Comparison of ENCODE assay signal across 34 cellular contexts in genomic region chr10:126630225-126630624, GRCh38. TPM values are rescaled to one million over a fixed set of nuclear protein-coding genes. Genes with fewer than 3 reads are reported as not detected.
"Had no signal": no experiment of that assay in that cellular context is flagged by ENCODE, and none has a peak within 500 bp of the region (broad histone marks: within the 10 kb centered on the region; RNA-seq: fewer than 3 reads in every experiment).

No MANE protein-coding gene starts in this region.

- H3K27ac ChIP-seq: neutrophil, pancreas, psoas muscle, right lobe of liver, skin epidermis, spleen, stomach, suprapubic skin, thoracic aorta, thyroid gland, tibial nerve, upper lobe of right lung, uterus had no signal

- H3K27me3 ChIP-seq: neutrophil, pancreas, right lobe of liver, spleen, stomach, thyroid gland, tibial nerve, upper lobe of right lung, uterus had no signal

- H3K9me3 ChIP-seq: neutrophil, pancreas, psoas muscle, right lobe of liver, spleen, stomach, suprapubic skin, thoracic aorta, thyroid gland, tibial nerve, upper lobe of right lung, uterus had no signal

- H3K36me3 ChIP-seq: neutrophil, pancreas, right lobe of liver, spleen, stomach, suprapubic skin, thoracic aorta, thyroid gland, tibial nerve, upper lobe of right lung, uterus had no signal

- H3K27ac Mint-ChIP-seq: naive B cell; naive thymus-derived CD8-positive, alpha-beta T cell; natural killer cell treated with Interleukin-12 subunit alpha and Interleukin-12 subunit beta and Interleukin-15 and Interleukin-18, amount 100 ng/mL, for 72 hours; nephron progenitor cell; progenitor cell of endocrine pancreas; stimulated activated naive B cell treated with anti-CD40 and anti-IgM and Interleukin-4, amounts not matched to agents 10 μg/mL and 1 μg/mL and 100 μg/mL, for 72 hours; stimulated activated naive CD8-positive, alpha-beta T cell treated with anti-CD3 and anti-CD28 coated beads, Interleukin-15, Interleukin-2, amounts not matched to agents 100 ng/mL and 50 ng/mL, for 24 hours had no signal

- H3K4me3 ChIP-seq: pancreas, psoas muscle, right lobe of liver, skin epidermis, smooth muscle cell, spleen, stomach, suprapubic skin, thoracic aorta, thyroid gland, tibial nerve, upper lobe of right lung, uterus had no signal

- H3K9me3 Mint-ChIP-seq: natural killer cell treated with Interleukin-12 subunit alpha and Interleukin-12 subunit beta and Interleukin-15 and Interleukin-18, amount 100 ng/mL, for 72 hours; nephron progenitor cell; neural crest cell; stimulated activated naive B cell treated with anti-CD40 and anti-IgM and Interleukin-4, amounts not matched to agents 10 μg/mL and 1 μg/mL and 100 μg/mL, for 72 hours; stimulated activated naive CD8-positive, alpha-beta T cell treated with anti-CD3 and anti-CD28 coated beads, Interleukin-15, Interleukin-2, amounts not matched to agents 100 ng/mL and 50 ng/mL, for 24 hours had no signal

- H3K36me3 Mint-ChIP-seq: naive B cell; naive thymus-derived CD8-positive, alpha-beta T cell; natural killer cell treated with Interleukin-12 subunit alpha and Interleukin-12 subunit beta and Interleukin-15 and Interleukin-18, amount 100 ng/mL, for 72 hours; stimulated activated naive B cell treated with anti-CD40 and anti-IgM and Interleukin-4, amounts not matched to agents 10 μg/mL and 1 μg/mL and 100 μg/mL, for 72 hours had no signal

- H3K4me1 ChIP-seq: pancreas, psoas muscle, right lobe of liver, spleen, stomach, suprapubic skin, thyroid gland, tibial nerve, upper lobe of right lung, uterus had no signal

- H3K4me1 Mint-ChIP-seq: naive B cell; naive thymus-derived CD8-positive, alpha-beta T cell; neural crest cell; stimulated activated naive B cell treated with anti-CD40 and anti-IgM and Interleukin-4, amounts not matched to agents 10 μg/mL and 1 μg/mL and 100 μg/mL, for 72 hours had no signal

- DNase-seq: naive B cell; naive thymus-derived CD8-positive, alpha-beta T cell; nephron progenitor cell; nucleus accumbens; pancreas; psoas muscle; right cardiac atrium; right lobe of liver; spleen; stimulated activated CD4-positive, alpha-beta T cell treated with anti-CD3 and anti-CD28 coated beads, Interleukin-12 subunit alpha, Interleukin-12 subunit beta, amount 100 ng/mL, for 4 hours; stimulated activated CD4-positive, alpha-beta T cell treated with anti-CD3 and anti-CD28 coated beads, Interleukin-1b, Interleukin-23, amount 100 ng/mL, for 48 hours; stimulated activated CD4-positive, alpha-beta T cell treated with anti-CD3 and anti-CD28 coated beads, Interleukin-4, amount 100 ng/mL, for 1 hour; stimulated activated CD4-positive, alpha-beta T cell treated with anti-CD3 and anti-CD28 coated beads, Interleukin-4, amount 100 ng/mL, for 4 hours; stimulated activated CD8-positive, alpha-beta memory T cell treated with anti-CD3 and anti-CD28 coated beads, Interleukin-4, amount 100 ng/mL, for 48 hours; stimulated activated naive B cell treated with anti-CD40 and anti-IgM and Interleukin-4, amounts not matched to agents 10 μg/mL and 1 μg/mL and 100 μg/mL, for 72 hours; stimulated activated naive CD4-positive, alpha-beta T cell treated with Interleukin-2 at 50 U/mL for 16 hours; stomach; thyroid gland; trophoblast cell; upper lobe of right lung; uterus had no signal

- H3K4me3 Mint-ChIP-seq: naive thymus-derived CD8-positive, alpha-beta T cell; natural killer cell treated with Interleukin-12 subunit alpha and Interleukin-12 subunit beta and Interleukin-15 and Interleukin-18, amount 100 ng/mL, for 72 hours; nephron progenitor cell; neural crest cell; stimulated activated naive B cell treated with anti-CD40 and anti-IgM and Interleukin-4, amounts not matched to agents 10 μg/mL and 1 μg/mL and 100 μg/mL, for 72 hours; stimulated activated naive CD8-positive, alpha-beta T cell treated with anti-CD3 and anti-CD28 coated beads, Interleukin-15, Interleukin-2, amounts not matched to agents 100 ng/mL and 50 ng/mL, for 24 hours had no signal

- ATAC-seq: naive thymus-derived CD8-positive, alpha-beta T cell; pancreas; psoas muscle; right cardiac atrium; right lobe of liver; stimulated activated naive B cell treated with anti-CD40 and anti-IgM and Interleukin-4, amounts not matched to agents 10 μg/mL and 1 μg/mL and 100 μg/mL, for 72 hours; upper lobe of right lung had no signal

RNA-seq across cellular contexts. Expression of gene C10orf90, which starts 40.3 kb away (rescaled TPM):
- total RNA-seq: naive thymus-derived CD8-positive, alpha-beta T cell; natural killer cell treated with Interleukin-12 subunit alpha and Interleukin-12 subunit beta and Interleukin-15 and Interleukin-18, amount 100 ng/mL, for 72 hours; osteocyte; progenitor cell of endocrine pancreas; renal cortical epithelial cell; spleen; stomach; thoracic aorta; tibial nerve; upper lobe of right lung had no signal
- polyA plus RNA-seq: naive thymus-derived CD8-positive, alpha-beta T cell; pancreas; right cardiac atrium; stomach; urinary bladder had no signal
